ENCODE assay signal across 35 cellular contexts in the genomic region with DNA sequence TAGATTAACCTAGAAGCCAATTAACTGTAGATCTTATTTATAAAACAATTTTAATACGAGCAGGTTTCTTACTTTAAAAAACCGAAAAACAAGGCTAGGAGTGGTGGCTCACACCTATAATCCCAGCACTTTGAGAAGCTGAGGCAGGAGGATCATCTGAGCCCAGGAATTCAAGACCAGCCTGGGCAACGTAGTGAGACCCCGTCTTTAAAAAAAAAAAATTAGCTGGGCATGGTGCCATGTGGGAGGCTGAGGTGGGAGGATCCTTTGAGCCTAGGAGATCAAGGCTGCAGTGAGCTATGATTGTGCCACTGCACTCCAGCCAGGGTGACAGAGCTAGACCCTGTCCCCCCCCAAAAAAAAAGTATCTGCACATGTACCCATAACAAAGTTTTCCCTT.
A peak's percentile ranks its signal among the peaks of the same experiment; 100 is the strongest.
DNase-seq lines count a peak whose midpoint lies in the region; ATAC-seq, FAIRE-seq and TF ChIP-seq lines count a peak whose summit lies in the region.
"Had no signal": no experiment of that assay in that cellular context is flagged by ENCODE, and none has a peak within 500 bp of the region (broad histone marks: within the 10 kb centered on the region; RNA-seq: fewer than 3 reads in every experiment).

No MANE protein-coding gene starts in this region.

- no peak overlapping the region for H3K27ac Mint-ChIP-seq in WTC11
- H3K27ac Mint-ChIP-seq: B cell; CD14-positive monocyte; CD4-positive, alpha-beta memory T cell; CD4-positive, alpha-beta T cell; CD4-positive, CD25-positive, alpha-beta regulatory T cell; CD8-positive, alpha-beta T cell had no signal

- no peak overlapping the region for H2AK5ac ChIP-seq in trophoblast cell (ENCODE audit: low read length)

- no peak overlapping the region for H3K14ac ChIP-seq in trophoblast cell (ENCODE audit: low read length)

- no peak overlapping the region for H3K23ac ChIP-seq in trophoblast cell (ENCODE audit: low read length)

- TF ChIP-seq RAD21 in K562 (CRISPR knock-in tag; conservative IDR thresholded peaks at IDR 0.05 in 1 of 2, IDR thresholded peaks at IDR 0.05 in 1 of 2): no peak

- peaks cover 3% of the 10 kb centered on the region for H3K9me1 ChIP-seq in K562 (ENCODE audit: control insufficient read depth, insufficient read depth, low read length)

- POLR2A ChIA-PET in HEK293 (lab: Yijun Ruan, JAX): interaction anchor here (0.6 kb wide), 1 partner anchor 182 kb away, joined by 4 read pairs; no protein-coding TSS in a partner anchor
- POLR2A ChIA-PET in WTC11 (lab: Charles Lee): no interaction called here
- POLR2A ChIA-PET in K562 (lab: Yijun Ruan, JAX): interaction anchor here (1.1 kb wide), 1 partner anchor 10 kb away, joined by 6 read pairs; no protein-coding TSS in a partner anchor

- H4K12ac ChIP-seq in trophoblast cell (ENCODE audit: low read depth, low read length): no peak overlapping the region

- H3K27me3 ChIP-seq in K562 (ENCODE audit: control insufficient read depth in 2 of 2, insufficient read depth in 2 of 2, low read length in 2 of 2) (no peaks in the 10 kb centered on the region), trophoblast cell (ENCODE audit: insufficient read depth, low read length) (no peaks in the 10 kb centered on the region)
- H3K27me3 ChIP-seq: BE2C; BLaER1; BLaER1 treated with 17β-estradiol and CSF1 and Interleukin-3, amounts not matched to agents 10 nM and 100 nM had no signal

- H3K27ac ChIP-seq in HEK293 (ENCODE audit: extremely low read depth, low read depth, low read length) (no peak overlapping the region), K562 (ENCODE audit: extremely low read depth, low read depth, low read length) (no peak overlapping the region), trophoblast cell (ENCODE audit: low read depth, low read length) (no peak overlapping the region)
- H3K27ac ChIP-seq: 22Rv1; A549; BLaER1; BLaER1 treated with 17β-estradiol and CSF1 and Interleukin-3, amounts not matched to agents 10 nM and 100 nM; C4-2B had no signal

- no peak overlapping the region for H3K9ac ChIP-seq in K562 (ENCODE audit: insufficient read depth in 1 of 2, low read depth in 2 of 2, low read length in 2 of 2)
- H3K9ac ChIP-seq in trophoblast cell (ENCODE audit: low read length): no peak overlapping the region
- H3K9ac ChIP-seq: BLaER1; BLaER1 treated with 17β-estradiol and CSF1 and Interleukin-3, amounts not matched to agents 10 nM and 100 nM had no signal

- no peak for FAIRE-seq in K562 (lab: Jason Lieb, UNC)
- FAIRE-seq: A549 had no signal

- H3K9me3 Mint-ChIP-seq in WTC11: no peaks in the 10 kb centered on the region
- H3K9me3 Mint-ChIP-seq: CD14-positive monocyte; CD4-positive, alpha-beta memory T cell; CD4-positive, alpha-beta T cell; CD4-positive, CD25-positive, alpha-beta regulatory T cell; CD8-positive, alpha-beta memory T cell; CD8-positive, alpha-beta T cell had no signal

- no peak overlapping the region for H2AFZ ChIP-seq in K562 (ENCODE audit: low read depth, low read length)
- no peak overlapping the region for H2AFZ ChIP-seq in trophoblast cell (ENCODE audit: insufficient read depth, low read length, poor library complexity)

- H4K8ac ChIP-seq in trophoblast cell (ENCODE audit: low read depth, low read length): no peak overlapping the region

- intact Hi-C loops in K562 (cut with micrococcal nuclease): no loop called here

- no peak overlapping the region for H3K4ac ChIP-seq in trophoblast cell (ENCODE audit: low read depth, low read length)

- H3K4me1 Mint-ChIP-seq in WTC11: no peaks in the 10 kb centered on the region
- H3K4me1 Mint-ChIP-seq: B cell; CD14-positive monocyte; CD4-positive, alpha-beta memory T cell had no signal

- no TSS peak for BruUV-seq in K562 (replicated peaks; lab: Mats Ljungman, UMichigan)

- DNase-seq in WTC11 (ENCODE audit: low spot score) (no peak), K562 (ENCODE audit: extremely low read depth in 1 of 4, low spot score in 3 of 4) (no peak), trophoblast cell (no peak), HUDEP-2 (lab: John Stamatoyannopoulos, UW; ENCODE audit: unreplicated experiment in 76 of 76) (no peak), cortex of kidney (lab: John Stamatoyannopoulos, UW) (no peak)
- no peak for DNase-seq in stimulated activated naive CD4-positive, alpha-beta T cell treated with Interleukin-2 at 50 U/mL for 16 hours (lab: John Stamatoyannopoulos, UW)
- DNase-seq: 8988T; ACHN; AML-193; BE2C; C1 segment of cervical spinal cord; Caco-2; Calu3; CD4-positive, alpha-beta memory T cell; CD4-positive, alpha-beta T cell; CD4-positive, CD25-positive, alpha-beta regulatory T cell; CD8-positive, alpha-beta memory T cell; CD8-positive, alpha-beta T cell; COR-L47; DMS 273 treated with DMSO at 0.1 percent for 48 hours; DMS153; DMS53; DMS79; DMS79 treated with DMSO at 0.1 percent for 48 hours; DND-41; EL had no signal

- peaks cover 29% of the 10 kb centered on the region for H3K36me3 Mint-ChIP-seq in WTC11

- H3K4me2 ChIP-seq in K562 (ENCODE audit: insufficient read depth, low read length) (no peak overlapping the region), trophoblast cell (ENCODE audit: low read length) (no peak overlapping the region)
- H3K4me2 ChIP-seq: A549; BLaER1; BLaER1 treated with 17β-estradiol and CSF1 and Interleukin-3, amounts not matched to agents 10 nM and 100 nM had no signal

- H3K4me3 ChIP-seq in HEK293 (ENCODE audit: low read depth, low read length) (no peak overlapping the region), K562 (no peak overlapping the region), trophoblast cell (ENCODE audit: low read depth, low read length) (no peak overlapping the region)
- H3K4me3 ChIP-seq: A549; BLaER1; BLaER1 treated with 17β-estradiol and CSF1 and Interleukin-3, amounts not matched to agents 10 nM and 100 nM had no signal

- no peaks in the 10 kb centered on the region for H3K27me3 Mint-ChIP-seq in WTC11 (ENCODE audit: low read depth)
- H3K27me3 Mint-ChIP-seq: B cell; CD4-positive, alpha-beta memory T cell; CD4-positive, alpha-beta T cell; CD4-positive, CD25-positive, alpha-beta regulatory T cell; CD8-positive, alpha-beta memory T cell had no signal

- WGBS in K562 (ENCODE audit: insufficient coverage, low coverage, missing lambda C conversion rate): 85% methylated on average over 4 of the region's 4 CpGs
- WGBS in trophoblast cell (ENCODE audit: extremely low coverage, insufficient coverage, insufficient read length): no CpG with 5 or more reads among the region's 4 CpGs

- H2BK12ac ChIP-seq in trophoblast cell (ENCODE audit: low read length): no peak overlapping the region

- H2BK120ac ChIP-seq in trophoblast cell (ENCODE audit: insufficient read depth, low read length, poor library complexity): peak overlapping the region; percentile 22

- H2BK5ac ChIP-seq in trophoblast cell (ENCODE audit: low read depth, low read length, poor library complexity): peak overlapping the region; percentile 49

- ATAC-seq in WTC11 (no peak), K562 (no peak), HG03460 (IDR thresholded peaks at IDR 0.05; ENCODE audit: unreplicated experiment) (no peak)
- ATAC-seq: A549; CD8-positive, alpha-beta T cell had no signal

- no peak for TF ChIP-seq POLR2A in K562 (conservative IDR thresholded peaks at IDR 0.05)

- H3K79me2 ChIP-seq in K562 (ENCODE audit: control insufficient read depth, insufficient read depth, low read length): no peaks in the 10 kb centered on the region
- H3K79me2 ChIP-seq in trophoblast cell (ENCODE audit: control insufficient read depth, insufficient read depth, low read length, poor library complexity): no peaks in the 10 kb centered on the region

- TF ChIP-seq EP300 in K562 (IDR thresholded peaks at IDR 0.05; ENCODE audit: low read length): no peak

- H3K4me3 Mint-ChIP-seq in WTC11: no peak overlapping the region
- H3K4me3 Mint-ChIP-seq: B cell; CD14-positive monocyte; CD4-positive, alpha-beta memory T cell; CD4-positive, alpha-beta T cell; CD4-positive, CD25-positive, alpha-beta regulatory T cell; CD8-positive, alpha-beta memory T cell; CD8-positive, alpha-beta T cell had no signal

- CTCF ChIA-PET in HEK293 (lab: Yijun Ruan, JAX) (no interaction called here), WTC11 (lab: Charles Lee) (no interaction called here), K562 (lab: Yijun Ruan, JAX; ENCODE audit: low intra/inter-chr PET ratio) (no interaction called here)

- TF ChIP-seq CTCF in HEK293 (tag by site-specific recombination; IDR thresholded peaks at IDR 0.05) (no peak), WTC11 (IDR thresholded peaks at IDR 0.05) (no peak), K562 (IDR thresholded peaks at IDR 0.05 in 2 of 3, conservative IDR thresholded peaks at IDR 0.05 in 1 of 3; ENCODE audit: insufficient read depth in 2 of 3, low read depth in 1 of 3, low read length in 3 of 3) (no peak)

- H3K36me3 ChIP-seq in HEK293 (ENCODE audit: control insufficient read depth in 2 of 2, insufficient read depth in 1 of 2, low read length in 2 of 2) (peaks cover 40 to 70% of the 10 kb centered on the region in 2 experiments), K562 (ENCODE audit: control insufficient read depth, insufficient read depth, low read length) (peaks cover 83% of the 10 kb centered on the region; the same call in 2 of the 3 replicates), trophoblast cell (ENCODE audit: control insufficient read depth in 1 of 2, insufficient read depth in 2 of 2, low read length in 2 of 2) (peaks cover 13 to 20% of the 10 kb centered on the region in 2 experiments)

- in situ Hi-C loops in K562 (cut with MboI): no loop called here

- H4K20me1 ChIP-seq in K562 (replicated peaks; ENCODE audit: control insufficient read depth, insufficient read depth, low read length): no peaks in the 10 kb centered on the region
- H4K20me1 ChIP-seq: BLaER1; BLaER1 treated with 17β-estradiol and CSF1 and Interleukin-3, amounts not matched to agents 10 nM and 100 nM had no signal

- no peak overlapping the region for H3K18ac ChIP-seq in trophoblast cell (ENCODE audit: low read length)

- H4K91ac ChIP-seq in trophoblast cell (ENCODE audit: low read depth, low read length): no peak overlapping the region

- no peaks in the 10 kb centered on the region for H3K4me1 ChIP-seq in HEK293 (ENCODE audit: control insufficient read depth, insufficient read depth, low read length)
- no peaks in the 10 kb centered on the region for H3K4me1 ChIP-seq in K562 (replicated peaks in 1 of 2; ENCODE audit: control insufficient read depth in 2 of 2, insufficient read depth in 2 of 2, low read length in 2 of 2)
- no peaks in the 10 kb centered on the region for H3K4me1 ChIP-seq in trophoblast cell (ENCODE audit: control insufficient read depth in 1 of 2, insufficient read depth in 2 of 2, low read length in 2 of 2)
- H3K4me1 ChIP-seq: A549; BE2C; BLaER1; BLaER1 treated with 17β-estradiol and CSF1 and Interleukin-3, amounts not matched to agents 10 nM and 100 nM; Caco-2 had no signal

- no peaks in the 10 kb centered on the region for H3K79me1 ChIP-seq in trophoblast cell (ENCODE audit: low read length)

- H3K9me3 ChIP-seq in HEK293 (ENCODE audit: control insufficient read depth, insufficient read depth, low read depth, low read length): no peaks in the 10 kb centered on the region
- no peaks in the 10 kb centered on the region for H3K9me3 ChIP-seq in K562 (replicated peaks; ENCODE audit: control insufficient read depth, insufficient read depth, low read depth, low read length)
- no peaks in the 10 kb centered on the region for H3K9me3 ChIP-seq in trophoblast cell (ENCODE audit: insufficient read depth, low read depth, low read length)
- H3K9me3 ChIP-seq: A549; BE2C; BLaER1; BLaER1 treated with 17β-estradiol and CSF1 and Interleukin-3, amounts not matched to agents 10 nM and 100 nM; Caco-2 had no signal

Comparison
In these comparisons a context has a peak if more than half of its experiments do, and no peak if none do; other contexts are left out.
1. Of the 44 proteins assayed by ChIP-seq in both K562 and HEK293: peak only in K562: none; only in HEK293: none; in both: ZNF121; in neither: 43.